ENCODE assay signal across 22 cellular contexts in the genomic region with DNA sequence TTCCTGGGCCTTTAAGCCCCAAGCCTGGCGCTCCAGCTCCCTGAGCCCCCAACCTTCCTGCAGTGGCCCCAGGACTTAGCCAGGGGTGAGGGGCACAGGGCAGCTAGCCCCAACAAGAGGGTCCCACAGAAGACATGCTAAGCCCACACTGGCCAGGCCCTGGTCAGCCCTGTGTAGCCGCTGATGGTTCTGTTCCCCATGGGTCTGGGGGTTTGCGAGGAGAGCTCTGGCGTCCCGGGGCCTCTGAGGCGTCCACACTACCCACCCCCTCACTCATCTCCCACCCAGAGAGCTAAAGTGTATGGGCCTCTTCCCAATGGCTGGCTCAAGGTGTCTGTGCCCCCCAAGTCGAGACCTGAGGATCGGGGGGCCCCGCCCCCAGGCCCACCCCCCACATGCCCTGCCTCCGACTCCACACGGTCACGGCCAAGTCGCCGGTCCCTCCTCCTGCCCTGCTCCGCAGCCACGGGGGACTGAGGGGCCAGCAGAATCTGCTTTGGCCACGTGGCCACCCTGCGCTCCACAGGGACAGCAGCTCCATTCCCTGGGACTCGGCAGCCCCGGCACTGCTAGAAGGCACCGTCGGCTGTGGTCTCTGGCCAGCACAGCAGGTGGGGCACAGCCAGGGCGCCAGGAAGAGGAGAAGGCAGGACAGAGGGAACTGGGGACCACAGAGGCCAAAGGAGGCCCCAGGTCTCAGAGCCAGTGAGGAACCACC. TPM values are rescaled to one million over a fixed set of nuclear protein-coding genes. Genes with fewer than 3 reads are reported as not detected.
DNase-seq lines count a peak whose midpoint lies in the region; ATAC-seq and FAIRE-seq lines count a peak whose summit lies in the region.
"Had no signal": no experiment of that assay in that cellular context is flagged by ENCODE, and none has a peak within 500 bp of the region (broad histone marks: within the 10 kb centered on the region; RNA-seq: fewer than 3 reads in every experiment).

No MANE protein-coding gene starts in this region.

- H3K27me3 Mint-ChIP-seq in activated CD4-positive, alpha-beta memory T cell treated with anti-CD3 and anti-CD28 coated beads for 36 hours: no peaks in the 10 kb centered on the region
- H3K27me3 Mint-ChIP-seq in activated CD4-positive, alpha-beta memory T cell treated with anti-CD3 and anti-CD28 coated beads, Interleukin-2, amount 10 ng/mL, durations not matched to agents 7 days and 5 days: peaks cover 8% of the 10 kb centered on the region
- no peaks in the 10 kb centered on the region for H3K27me3 Mint-ChIP-seq in naive B cell
- H3K27me3 Mint-ChIP-seq: stimulated activated naive B cell treated with anti-CD40 and anti-IgM and Interleukin-4, amounts not matched to agents 10 μg/mL and 1 μg/mL and 100 μg/mL, for 72 hours had no signal

- peak; percentile 8 for DNase-seq in activated CD4-positive, alpha-beta memory T cell treated with anti-CD3 and anti-CD28 coated beads for 36 hours
- DNase-seq in activated CD4-positive, alpha-beta memory T cell treated with anti-CD3 and anti-CD28 coated beads, Interleukin-2, amount 10 ng/mL, durations not matched to agents 7 days and 5 days: no peak
- DNase-seq in D341Med (ENCODE audit: low spot score) (peak; percentile 37), naive B cell (no peak), urothelium cell line (ENCODE audit: low spot score) (no peak), NCI-H446 (lab: John Stamatoyannopoulos, UW) (no peak), NCI-H526 (lab: John Stamatoyannopoulos, UW) (no peak)
- peak; percentile 1 for DNase-seq in effector CD4-positive, alpha-beta T cell
- DNase-seq: activated CD8-positive, alpha-beta T cell treated with anti-CD3 and anti-CD28 coated beads, Interleukin-2, amount 10 ng/mL, durations not matched to agents 7 days and 5 days; dermis blood vessel endothelial cell; NCI-H2171 treated with DMSO at 0.1 percent for 48 hours; NCI-H82; OCI-M1; SHP77 treated with DMSO at 0.1 percent for 48 hours; stimulated activated naive B cell treated with anti-CD40 and anti-IgM and Interleukin-4, amounts not matched to agents 10 μg/mL and 1 μg/mL and 100 μg/mL, for 72 hours had no signal

- H3K4me3 Mint-ChIP-seq in activated CD4-positive, alpha-beta memory T cell treated with anti-CD3 and anti-CD28 coated beads for 36 hours: no peak overlapping the region
- H3K4me3 Mint-ChIP-seq in activated CD4-positive, alpha-beta memory T cell treated with anti-CD3 and anti-CD28 coated beads, Interleukin-2, amount 10 ng/mL, durations not matched to agents 7 days and 5 days: no peak overlapping the region
- H3K4me3 Mint-ChIP-seq in naive B cell: no peak overlapping the region
- H3K4me3 Mint-ChIP-seq: activated CD8-positive, alpha-beta T cell treated with anti-CD3 and anti-CD28 coated beads, Interleukin-2, amount 10 ng/mL, durations not matched to agents 7 days and 5 days had no signal

- H3K36me3 Mint-ChIP-seq in activated CD4-positive, alpha-beta memory T cell treated with anti-CD3 and anti-CD28 coated beads for 36 hours: peaks cover 3% of the 10 kb centered on the region
- peaks cover 7% of the 10 kb centered on the region for H3K36me3 Mint-ChIP-seq in activated CD4-positive, alpha-beta memory T cell treated with anti-CD3 and anti-CD28 coated beads, Interleukin-2, amount 10 ng/mL, durations not matched to agents 7 days and 5 days (ENCODE audit: low read depth)
- peaks cover 7 to 8% of the 10 kb centered on the region in 2 donors for H3K36me3 Mint-ChIP-seq in naive B cell

- H3K27ac Mint-ChIP-seq in activated CD4-positive, alpha-beta memory T cell treated with anti-CD3 and anti-CD28 coated beads for 36 hours: no peak overlapping the region
- H3K27ac Mint-ChIP-seq in activated CD4-positive, alpha-beta memory T cell treated with anti-CD3 and anti-CD28 coated beads, Interleukin-2, amount 10 ng/mL, durations not matched to agents 7 days and 5 days: no peak overlapping the region
- H3K27ac Mint-ChIP-seq in naive B cell: peak overlapping the region in 4 of 6 donors; percentile 49 to 84 (median 76)
- H3K27ac Mint-ChIP-seq: activated CD8-positive, alpha-beta T cell treated with anti-CD3 and anti-CD28 coated beads, Interleukin-2, amount 10 ng/mL, durations not matched to agents 7 days and 5 days; stimulated activated naive B cell treated with anti-CD40 and anti-IgM and Interleukin-4, amounts not matched to agents 10 μg/mL and 1 μg/mL and 100 μg/mL, for 72 hours had no signal

- peaks cover 12% of the 10 kb centered on the region for H3K4me1 Mint-ChIP-seq in activated CD4-positive, alpha-beta memory T cell treated with anti-CD3 and anti-CD28 coated beads for 36 hours (ENCODE audit: low read depth)
- H3K4me1 Mint-ChIP-seq in activated CD4-positive, alpha-beta memory T cell treated with anti-CD3 and anti-CD28 coated beads, Interleukin-2, amount 10 ng/mL, durations not matched to agents 7 days and 5 days: peaks cover 12% of the 10 kb centered on the region
- peaks cover 0 to 5% (median 3%) of the 10 kb centered on the region in 3 donors for H3K4me1 Mint-ChIP-seq in naive B cell

- CTCF ChIA-PET in activated CD4-positive, alpha-beta memory T cell treated with anti-CD3 and anti-CD28 coated beads for 36 hours (lab: Charles Lee): interaction anchor here (0.7 to 1.3 kb wide), 2 partner anchors 76 to 78 kb away, joined by 3 read pairs; no protein-coding TSS in a partner anchor
- CTCF ChIA-PET in activated CD4-positive, alpha-beta memory T cell treated with anti-CD3 and anti-CD28 coated beads, Interleukin-2, amount 10 ng/mL, durations not matched to agents 7 days and 5 days (lab: Charles Lee): no interaction called here

- intact Hi-C loops in activated CD4-positive, alpha-beta memory T cell treated with anti-CD3 and anti-CD28 coated beads for 36 hours (cut with micrococcal nuclease): no loop called here

- peaks cover 12% of the 10 kb centered on the region for H3K9me3 Mint-ChIP-seq in activated CD4-positive, alpha-beta memory T cell treated with anti-CD3 and anti-CD28 coated beads for 36 hours
- peaks cover 6% of the 10 kb centered on the region for H3K9me3 Mint-ChIP-seq in activated CD4-positive, alpha-beta memory T cell treated with anti-CD3 and anti-CD28 coated beads, Interleukin-2, amount 10 ng/mL, durations not matched to agents 7 days and 5 days
- peaks cover 0 to 18% (median 9%) of the 10 kb centered on the region in 7 donors for H3K9me3 Mint-ChIP-seq in naive B cell

- FAIRE-seq in urothelium cell line (lab: Jason Lieb, UNC): no peak
- FAIRE-seq: A549, G401.6 had no signal

- ATAC-seq in naive B cell (ENCODE audit: low read depth in 2 of 2): no peak
- ATAC-seq: activated CD8-positive, alpha-beta T cell treated with anti-CD3 and anti-CD28 coated beads, Interleukin-2, amount 10 ng/mL, durations not matched to agents 7 days and 5 days; sciatic nerve; stimulated activated naive B cell treated with anti-CD40 and anti-IgM and Interleukin-4, amounts not matched to agents 10 μg/mL and 1 μg/mL and 100 μg/mL, for 72 hours had no signal

- POLR2A ChIA-PET in activated CD4-positive, alpha-beta memory T cell treated with anti-CD3 and anti-CD28 coated beads for 36 hours (lab: Charles Lee): interaction anchor here (0.7 to 1.0 kb wide), 2 partner anchors 41 to 77 kb away, joined by 3 read pairs; no protein-coding TSS in a partner anchor
- POLR2A ChIA-PET in activated CD4-positive, alpha-beta memory T cell treated with anti-CD3 and anti-CD28 coated beads, Interleukin-2, amount 10 ng/mL, durations not matched to agents 7 days and 5 days (lab: Charles Lee): no interaction called here

RNA-seq across cellular contexts. Expression of gene TNFRSF18, which starts 7.8 kb away (rescaled TPM):
- 100 to 1,000 TPM; 375 to 387 TPM for total RNA-seq in activated CD4-positive, alpha-beta memory T cell treated with anti-CD3 and anti-CD28 coated beads for 36 hours
- 100 to 1,000 TPM; 115 to 116 TPM for total RNA-seq in activated CD4-positive, alpha-beta memory T cell treated with anti-CD3 and anti-CD28 coated beads, Interleukin-2, amount 10 ng/mL, durations not matched to agents 7 days and 5 days
- polyA plus RNA-seq in naive B cell (ENCODE audit: low read depth in 6 of 6): 10 to 100 TPM in 1 of 6 donors, 1 to 10 TPM in 5; 2.4 to 13.0 (median 7.9) TPM
- total RNA-seq: cardiac muscle cell, osteocyte had no signal
- polyA plus RNA-seq: A549 had no signal

RNA-seq across cellular contexts. Expression of gene TNFRSF4, which starts 15.4 kb away (rescaled TPM):
- total RNA-seq in activated CD4-positive, alpha-beta memory T cell treated with anti-CD3 and anti-CD28 coated beads for 36 hours: 1,000 to 10,000 TPM; 1,003 to 1,005 TPM
- 100 to 1,000 TPM; 237 to 243 TPM for total RNA-seq in activated CD4-positive, alpha-beta memory T cell treated with anti-CD3 and anti-CD28 coated beads, Interleukin-2, amount 10 ng/mL, durations not matched to agents 7 days and 5 days
- polyA plus RNA-seq in naive B cell (ENCODE audit: low read depth in 6 of 6): under 1 TPM in 3 of 6 donors, not detected in 3; 0.18 to 0.36 (median 0.32) TPM
- total RNA-seq: cardiac muscle cell had no signal
- polyA plus RNA-seq: A549, cardiac muscle cell had no signal

RNA-seq across cellular contexts. Expression of gene TTLL10, which starts 24.9 kb away (rescaled TPM):
- not detected for total RNA-seq in activated CD4-positive, alpha-beta memory T cell treated with anti-CD3 and anti-CD28 coated beads for 36 hours
- total RNA-seq in activated CD4-positive, alpha-beta memory T cell treated with anti-CD3 and anti-CD28 coated beads, Interleukin-2, amount 10 ng/mL, durations not matched to agents 7 days and 5 days: not detected
- polyA plus RNA-seq in naive B cell (ENCODE audit: low read depth in 6 of 6): not detected
- total RNA-seq: cardiac muscle cell, dermis blood vessel endothelial cell, liver, osteocyte, thoracic aorta had no signal
- polyA plus RNA-seq: A549, liver had no signal

RNA-seq across cellular contexts. Expression of gene SDF4, which starts 33.2 kb away (rescaled TPM):
- total RNA-seq in activated CD4-positive, alpha-beta memory T cell treated with anti-CD3 and anti-CD28 coated beads for 36 hours: 100 to 1,000 TPM; 302 to 305 TPM
- total RNA-seq in activated CD4-positive, alpha-beta memory T cell treated with anti-CD3 and anti-CD28 coated beads, Interleukin-2, amount 10 ng/mL, durations not matched to agents 7 days and 5 days: 100 to 1,000 TPM; 181 TPM
- polyA plus RNA-seq in naive B cell (ENCODE audit: low read depth in 6 of 6): 100 to 1,000 TPM in 1 of 6 donors, 10 to 100 TPM in 5; 64.8 to 101 (median 85.4) TPM

RNA-seq across cellular contexts. Expression of gene B3GALT6, which starts 33.5 kb away (rescaled TPM):
- 10 to 100 TPM; 14.6 to 15.5 TPM for total RNA-seq in activated CD4-positive, alpha-beta memory T cell treated with anti-CD3 and anti-CD28 coated beads for 36 hours
- 10 to 100 TPM; 13.3 to 14.4 TPM for total RNA-seq in activated CD4-positive, alpha-beta memory T cell treated with anti-CD3 and anti-CD28 coated beads, Interleukin-2, amount 10 ng/mL, durations not matched to agents 7 days and 5 days
- 10 to 100 TPM in 5 of 6 donors, 1 to 10 TPM in 1; 6.9 to 22.9 (median 12.9) TPM for polyA plus RNA-seq in naive B cell (ENCODE audit: low read depth in 6 of 6)

Comparison
In these comparisons a context has a peak if more than half of its experiments do, and no peak if none do; other contexts are left out.
1. DNase-seq: peak in activated CD4-positive, alpha-beta memory T cell treated with anti-CD3 and anti-CD28 coated beads for 36 hours (single experiment), D341Med (single experiment) and effector CD4-positive, alpha-beta T cell (single experiment); none in activated CD4-positive, alpha-beta memory T cell treated with anti-CD3 and anti-CD28 coated beads, Interleukin-2, amount 10 ng/mL, durations not matched to agents 7 days and 5 days (single experiment), naive B cell (single experiment), urothelium cell line (single experiment), NCI-H446 (0 of 2) and NCI-H526 (0 of 2).
2. RNA of gene TNFRSF4, which starts 15.4 kb away (total RNA-seq): 1,003 to 1,005 TPM in activated CD4-positive, alpha-beta memory T cell treated with anti-CD3 and anti-CD28 coated beads for 36 hours; 237 to 243 TPM in activated CD4-positive, alpha-beta memory T cell treated with anti-CD3 and anti-CD28 coated beads, Interleukin-2, amount 10 ng/mL, durations not matched to agents 7 days and 5 days; every median in the first group is over 4 times any median in the second.
3. H3K27ac Mint-ChIP-seq: peak in naive B cell (4 of 6); none in activated CD4-positive, alpha-beta memory T cell treated with anti-CD3 and anti-CD28 coated beads for 36 hours (single experiment) and activated CD4-positive, alpha-beta memory T cell treated with anti-CD3 and anti-CD28 coated beads, Interleukin-2, amount 10 ng/mL, durations not matched to agents 7 days and 5 days (single experiment).